1 cellular context compared by ENCODE assay signal in genomic region chr1:15741183-15741850, GRCh38.
TF ChIP-seq lines count a peak whose summit lies in the region.

No MANE protein-coding gene starts in this region.

TF ChIP-seq in K562, 482 proteins besides CTCF, POLR2A, EP300 and RAD21 (continued from another document):
- peak; percentile 68 for TF ChIP-seq CTCFL (IDR thresholded peaks at IDR 0.05; ENCODE audit: borderline replicate concordance, insufficient read depth, low read depth, low read length, poor library complexity, severe bottlenecking)
- peak in 1 of 3 experiments; percentile 41 for TF ChIP-seq YY1 (IDR thresholded peaks at IDR 0.05; ENCODE audit: borderline replicate concordance in 1 of 3, control insufficient read depth in 1 of 3, extremely low read depth in 1 of 3, insufficient read depth in 3 of 3, insufficient read length in 1 of 3, insufficient replicate concordance in 2 of 3, low read depth in 1 of 3, low read length in 2 of 3)
- TF ChIP-seq CAMTA2 (CRISPR knock-in tag; conservative IDR thresholded peaks at IDR 0.05): no peak
- peak; percentile 64; the same call in 1 of the 2 replicates for TF ChIP-seq ZEB2 (IDR thresholded peaks at IDR 0.05)
- peak; percentile 98 for TF ChIP-seq STAG1 (CRISPR knock-in tag; IDR thresholded peaks at IDR 0.05; ENCODE audit: borderline replicate concordance)
- no peak for TF ChIP-seq ZNF347 (CRISPR knock-in tag; IDR thresholded peaks at IDR 0.05; ENCODE audit: low read depth)
- peak; percentile 46; the same call in 1 of the 2 replicates for TF ChIP-seq MTA3 (IDR thresholded peaks at IDR 0.05; ENCODE audit: borderline replicate concordance)
- TF ChIP-seq SMAD4 (CRISPR knock-in tag; conservative IDR thresholded peaks at IDR 0.05): no peak
- peak; percentile 59; the same call in 1 of the 2 replicates for TF ChIP-seq TARDBP (IDR thresholded peaks at IDR 0.05)
- no peak for TF ChIP-seq ETV6 (IDR thresholded peaks at IDR 0.05; ENCODE audit: borderline replicate concordance in 1 of 2, low read depth in 2 of 2, low read length in 1 of 2)
- TF ChIP-seq ETV6 (CRISPR knock-in tag; IDR thresholded peaks at IDR 0.05; ENCODE audit: borderline replicate concordance): no peak
- no peak for TF ChIP-seq PCBP1 (IDR thresholded peaks at IDR 0.05; ENCODE audit: low read depth, low read length, poor library complexity, severe bottlenecking)
- no peak for TF ChIP-seq NKRF (IDR thresholded peaks at IDR 0.05; ENCODE audit: borderline replicate concordance)
- TF ChIP-seq CHD7 (IDR thresholded peaks at IDR 0.05; ENCODE audit: low read depth, low read length): no peak
- TF ChIP-seq, protein P1, sequence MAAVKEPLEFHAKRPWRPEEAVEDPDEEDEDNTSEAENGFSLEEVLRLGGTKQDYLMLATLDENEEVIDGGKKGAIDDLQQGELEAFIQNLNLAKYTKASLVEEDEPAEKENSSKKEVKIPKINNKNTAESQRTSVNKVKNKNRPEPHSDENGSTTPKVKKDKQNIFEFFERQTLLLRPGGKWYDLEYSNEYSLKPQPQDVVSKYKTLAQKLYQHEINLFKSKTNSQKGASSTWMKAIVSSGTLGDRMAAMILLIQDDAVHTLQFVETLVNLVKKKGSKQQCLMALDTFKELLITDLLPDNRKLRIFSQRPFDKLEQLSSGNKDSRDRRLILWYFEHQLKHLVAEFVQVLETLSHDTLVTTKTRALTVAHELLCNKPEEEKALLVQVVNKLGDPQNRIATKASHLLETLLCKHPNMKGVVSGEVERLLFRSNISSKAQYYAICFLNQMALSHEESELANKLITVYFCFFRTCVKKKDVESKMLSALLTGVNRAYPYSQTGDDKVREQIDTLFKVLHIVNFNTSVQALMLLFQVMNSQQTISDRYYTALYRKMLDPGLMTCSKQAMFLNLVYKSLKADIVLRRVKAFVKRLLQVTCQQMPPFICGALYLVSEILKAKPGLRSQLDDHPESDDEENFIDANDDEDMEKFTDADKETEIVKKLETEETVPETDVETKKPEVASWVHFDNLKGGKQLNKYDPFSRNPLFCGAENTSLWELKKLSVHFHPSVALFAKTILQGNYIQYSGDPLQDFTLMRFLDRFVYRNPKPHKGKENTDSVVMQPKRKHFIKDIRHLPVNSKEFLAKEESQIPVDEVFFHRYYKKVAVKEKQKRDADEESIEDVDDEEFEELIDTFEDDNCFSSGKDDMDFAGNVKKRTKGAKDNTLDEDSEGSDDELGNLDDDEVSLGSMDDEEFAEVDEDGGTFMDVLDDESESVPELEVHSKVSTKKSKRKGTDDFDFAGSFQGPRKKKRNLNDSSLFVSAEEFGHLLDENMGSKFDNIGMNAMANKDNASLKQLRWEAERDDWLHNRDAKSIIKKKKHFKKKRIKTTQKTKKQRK (IDR thresholded peaks at IDR 0.05; ENCODE audit: borderline replicate concordance, low read depth, low read length): 0 out of 2 replicates have a peak, but pooled peaks have one; percentile 25
- TF ChIP-seq ZFP36 (IDR thresholded peaks at IDR 0.05; ENCODE audit: low read depth, low read length, partially characterized antibody): peak; percentile 22
- 0 out of 2 replicates have a peak, but pooled peaks have one; percentile 26 for TF ChIP-seq NR3C1 (CRISPR knock-in tag; IDR thresholded peaks at IDR 0.05)
- no peak for TF ChIP-seq SRSF3 (IDR thresholded peaks at IDR 0.05; ENCODE audit: insufficient read depth, low read length)
- TF ChIP-seq HOMEZ (CRISPR knock-in tag; IDR thresholded peaks at IDR 0.05): no peak
- TF ChIP-seq ZC3H8 (IDR thresholded peaks at IDR 0.05): no peak
- no peak for TF ChIP-seq DMBX1 (CRISPR knock-in tag; IDR thresholded peaks at IDR 0.05; ENCODE audit: borderline replicate concordance)
- TF ChIP-seq, protein P2, sequence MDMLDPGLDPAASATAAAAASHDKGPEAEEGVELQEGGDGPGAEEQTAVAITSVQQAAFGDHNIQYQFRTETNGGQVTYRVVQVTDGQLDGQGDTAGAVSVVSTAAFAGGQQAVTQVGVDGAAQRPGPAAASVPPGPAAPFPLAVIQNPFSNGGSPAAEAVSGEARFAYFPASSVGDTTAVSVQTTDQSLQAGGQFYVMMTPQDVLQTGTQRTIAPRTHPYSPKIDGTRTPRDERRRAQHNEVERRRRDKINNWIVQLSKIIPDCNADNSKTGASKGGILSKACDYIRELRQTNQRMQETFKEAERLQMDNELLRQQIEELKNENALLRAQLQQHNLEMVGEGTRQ (CRISPR knock-in tag; IDR thresholded peaks at IDR 0.05): no peak
- peak; percentile 45 for TF ChIP-seq JUND (IDR thresholded peaks at IDR 0.05; ENCODE audit: borderline replicate concordance, low read depth, low read length)
- TF ChIP-seq JUND (tag; IDR thresholded peaks at IDR 0.05; ENCODE audit: borderline replicate concordance, low read depth, low read length): no peak; the same call in 2 of the 3 replicates
- TF ChIP-seq HNRNPH1 (optimal IDR thresholded peaks at IDR 0.05; ENCODE audit: low read depth, low read length): no peak
- no peak for TF ChIP-seq CHAMP1 (IDR thresholded peaks at IDR 0.05)
- TF ChIP-seq NFE2L1 (tag; IDR thresholded peaks at IDR 0.05; ENCODE audit: borderline replicate concordance, low read depth): no peak
- TF ChIP-seq NR2F6 (CRISPR knock-in tag; IDR thresholded peaks at IDR 0.05): no peak
- TF ChIP-seq PHF8 (IDR thresholded peaks at IDR 0.05; ENCODE audit: borderline replicate concordance, low read length): no peak
- peak; percentile 14 to 32; a peak in 1 of 4 replicates for TF ChIP-seq NRF1 (conservative IDR thresholded peaks at IDR 0.05 in 1 of 2, IDR thresholded peaks at IDR 0.05 in 1 of 2)
